In genomic region chr9:107373809-107374208, GRCh38 we compare ENCODE assay signal across 24 cellular contexts.
"Had no signal": no experiment of that assay in that cellular context is flagged by ENCODE, and none has a peak within 500 bp of the region (broad histone marks: within the 10 kb centered on the region; RNA-seq: fewer than 3 reads in every experiment).

No MANE protein-coding gene starts in this region.

- H3K36me3 Mint-ChIP-seq: naive thymus-derived CD8-positive, alpha-beta T cell; type B pancreatic cell had no signal

- DNase-seq: kidney glomerular epithelial cell; left colon; left lung; lower lobe of right lung; mammary epithelial cell; mesenchymal stem cell; naive thymus-derived CD8-positive, alpha-beta T cell; nucleus accumbens; pancreas; posterior cingulate gyrus; retina; right cardiac atrium; stimulated activated CD4-positive, alpha-beta T cell treated with anti-CD3 and anti-CD28 coated beads, Interleukin-12 subunit alpha, Interleukin-12 subunit beta, amount 100 ng/mL, for 4 hours; stimulated activated CD4-positive, alpha-beta T cell treated with anti-CD3 and anti-CD28 coated beads, Interleukin-15, amount 100 ng/mL, for 24 hours; stimulated activated CD4-positive, alpha-beta T cell treated with anti-CD3 and anti-CD28 coated beads, Interleukin-2, amount 100 ng/mL, for 24 hours; stimulated activated CD4-positive, alpha-beta T cell treated with anti-CD3 and anti-CD28 coated beads, Interleukin-4, amount 100 ng/mL, for 1 hour; stimulated activated naive CD4-positive, alpha-beta T cell; tibial artery; uterus had no signal

- H3K9me3 Mint-ChIP-seq: naive thymus-derived CD8-positive, alpha-beta T cell; nephron; neural crest cell; stimulated activated naive CD8-positive, alpha-beta T cell treated with anti-CD3 and anti-CD28 coated beads, Interleukin-15, Interleukin-2, amounts not matched to agents 100 ng/mL and 50 ng/mL, for 24 hours; type B pancreatic cell had no signal

- H3K27me3 Mint-ChIP-seq: type B pancreatic cell had no signal

- H3K27ac Mint-ChIP-seq: naive thymus-derived CD8-positive, alpha-beta T cell; nephron; stimulated activated naive CD8-positive, alpha-beta T cell treated with anti-CD3 and anti-CD28 coated beads, Interleukin-15, Interleukin-2, amounts not matched to agents 100 ng/mL and 50 ng/mL, for 24 hours; type B pancreatic cell had no signal

- H3K4me1 Mint-ChIP-seq: naive thymus-derived CD8-positive, alpha-beta T cell; nephron; neural crest cell had no signal

- H3K4me3 Mint-ChIP-seq: naive thymus-derived CD8-positive, alpha-beta T cell; nephron; neural crest cell; stimulated activated naive CD8-positive, alpha-beta T cell treated with anti-CD3 and anti-CD28 coated beads, Interleukin-15, Interleukin-2, amounts not matched to agents 100 ng/mL and 50 ng/mL, for 24 hours; type B pancreatic cell had no signal

- ATAC-seq: left colon; left lung; lower lobe of right lung; naive thymus-derived CD8-positive, alpha-beta T cell; pancreas; right cardiac atrium; sciatic nerve had no signal
